ENCODE assay signal across 13 cellular contexts in the genomic region with DNA sequence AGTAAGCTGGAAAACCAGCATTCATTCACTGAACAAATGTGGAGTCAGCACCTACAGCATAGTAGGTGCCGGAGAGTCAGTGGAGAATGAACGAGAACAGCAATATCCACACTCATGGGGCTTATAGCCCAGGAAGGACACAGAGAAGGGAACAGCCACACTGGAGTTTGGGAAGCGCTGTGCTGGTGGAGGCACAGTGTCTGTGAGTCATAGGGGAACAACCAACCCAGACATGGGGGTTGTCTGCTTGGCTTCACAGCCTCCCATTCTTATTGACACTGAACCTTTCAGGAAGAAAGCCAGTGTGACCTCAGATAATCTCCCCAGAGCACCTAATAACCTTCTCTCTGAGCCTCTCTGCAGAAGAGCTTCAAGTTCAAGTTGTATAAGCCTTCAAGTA.
"Had no signal": no experiment of that assay in that cellular context is flagged by ENCODE, and none has a peak within 500 bp of the region (broad histone marks: within the 10 kb centered on the region; RNA-seq: fewer than 3 reads in every experiment).

No MANE protein-coding gene starts in this region.

- H3K9me3 ChIP-seq: psoas muscle, tibial nerve had no signal

- H3K4me3 ChIP-seq: psoas muscle, tibial nerve had no signal

- DNase-seq: activated CD4-positive, alpha-beta T cell treated with anti-CD3 and anti-CD28 coated beads, Interleukin-2, amount 50 U/mL, for 4 hours; activated effector memory CD4-positive, alpha-beta T cell treated with Interleukin-2 at 50 U/mL for 16 hours; activated T-cell treated with anti-CD3 and anti-CD28 coated beads, Interleukin-2, amount 50 U/mL, for 1 hour; endodermal cell; foreskin fibroblast; immature natural killer cell; occipital lobe; psoas muscle; stimulated activated CD4-positive, alpha-beta T cell treated with anti-CD3 and anti-CD28 coated beads, Interleukin-2, amount 100 ng/mL, for 24 hours; stimulated activated naive B cell treated with anti-CD40 and anti-IgM and Interleukin-4, amounts not matched to agents 10 μg/mL and 1 μg/mL and 100 μg/mL, for 72 hours had no signal

- ATAC-seq: activated CD4-positive, CD25-positive, alpha-beta regulatory T cell treated with anti-CD3 and anti-CD28 coated beads, Interleukin-2, amount 50 U/mL, for 24 hours; psoas muscle; sciatic nerve; stimulated activated naive B cell treated with anti-CD40 and anti-IgM and Interleukin-4, amounts not matched to agents 10 μg/mL and 1 μg/mL and 100 μg/mL, for 72 hours had no signal

- H3K27ac ChIP-seq: psoas muscle, tibial nerve had no signal

- H3K36me3 ChIP-seq: tibial nerve had no signal

- H3K27me3 ChIP-seq: tibial nerve had no signal

- H3K4me1 ChIP-seq: psoas muscle, tibial nerve had no signal
